Comparison of ENCODE assay signal across 29 cellular contexts in the genomic region with DNA sequence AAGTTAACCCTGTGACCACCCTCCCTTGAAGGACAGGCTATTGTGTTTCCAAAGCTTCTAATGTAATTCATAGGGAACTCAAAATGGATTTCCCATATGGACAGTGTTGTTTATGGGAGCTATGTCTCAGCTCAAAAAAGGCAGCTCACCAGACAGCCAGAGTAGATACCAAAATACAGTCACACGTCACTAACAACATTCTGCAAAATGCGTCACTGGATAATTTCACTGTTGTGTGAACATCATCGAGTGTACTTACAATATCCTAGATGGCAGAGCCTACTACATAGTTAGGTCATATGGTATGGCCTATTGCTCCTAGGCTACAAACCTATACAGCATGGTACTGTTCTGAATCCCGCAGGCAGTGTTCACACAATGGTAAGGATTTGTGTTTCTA.
"Had no signal": no experiment of that assay in that cellular context is flagged by ENCODE, and none has a peak within 500 bp of the region (broad histone marks: within the 10 kb centered on the region; RNA-seq: fewer than 3 reads in every experiment).

No MANE protein-coding gene starts in this region.

- H3K4me1 ChIP-seq: neural progenitor cell, parathyroid adenoma, psoas muscle, right lobe of liver, testis, tibial artery had no signal

- H3K4me3 ChIP-seq: neural progenitor cell, ovary, psoas muscle, right lobe of liver, sigmoid colon, suprapubic skin, testis, tibial artery, transverse colon, upper lobe of right lung, vagina had no signal

- H3K27ac Mint-ChIP-seq: naive thymus-derived CD4-positive, alpha-beta T cell; natural killer cell; nephron; neural progenitor cell; progenitor cell of endocrine pancreas; stimulated activated memory B cell treated with anti-CD40 and anti-IgM and Interleukin-4, amounts not matched to agents 10 μg/mL and 1 μg/mL and 100 μg/mL, for 72 hours; type B pancreatic cell had no signal

- H3K4me3 Mint-ChIP-seq: naive thymus-derived CD4-positive, alpha-beta T cell; natural killer cell; nephron; neural progenitor cell; stimulated activated memory B cell treated with anti-CD40 and anti-IgM and Interleukin-4, amounts not matched to agents 10 μg/mL and 1 μg/mL and 100 μg/mL, for 72 hours; stimulated activated naive CD8-positive, alpha-beta T cell treated with anti-CD3 and anti-CD28 coated beads, Interleukin-15, amount 100 ng/mL, for 72 hours; type B pancreatic cell had no signal

- FAIRE-seq: small intestine had no signal

- H2AFZ ChIP-seq: neural progenitor cell, parathyroid adenoma had no signal

- H3K36me3 Mint-ChIP-seq: natural killer cell had no signal

- H3K9ac ChIP-seq: neural progenitor cell, parathyroid adenoma had no signal

- H3K27me3 ChIP-seq: neural progenitor cell, ovary, right lobe of liver, sigmoid colon, suprapubic skin, testis, tibial artery, transverse colon, upper lobe of right lung, vagina had no signal

- DNase-seq: naive thymus-derived CD4-positive, alpha-beta T cell; natural killer cell; occipital lobe; ovary; posterior cingulate gyrus; psoas muscle; right cardiac atrium; right lobe of liver; sigmoid colon; small intestine; stimulated activated CD4-positive, alpha-beta T cell treated with anti-CD3 and anti-CD28 coated beads, Interleukin-15, amount 100 ng/mL, for 24 hours; stimulated activated CD4-positive, alpha-beta T cell treated with anti-CD3 and anti-CD28 coated beads, Interleukin-2, amount 100 ng/mL, for 24 hours; stimulated activated CD4-positive, alpha-beta T cell treated with anti-CD3 and anti-CD28 coated beads, Interleukin-2, amount 100 ng/mL, for 48 hours; stimulated activated CD4-positive, alpha-beta T cell treated with anti-CD3 and anti-CD28 coated beads, Interleukin-4, amount 100 ng/mL, for 24 hours; stimulated activated naive CD4-positive, alpha-beta T cell; stimulated activated naive CD8-positive, alpha-beta T cell treated with anti-CD3 and anti-CD28 coated beads, Interleukin-15, amount 100 ng/mL, for 72 hours; stimulated activated naive CD8-positive, alpha-beta T cell treated with anti-CD3 and anti-CD28 coated beads, Interleukin-15, Interleukin-2, amounts not matched to agents 100 U/mL and 50 U/mL, for 24 hours; testis; tibial artery; transverse colon; upper lobe of right lung had no signal

- H3K9me3 ChIP-seq: ovary, psoas muscle, right lobe of liver, suprapubic skin, testis, tibial artery, transverse colon, upper lobe of right lung, vagina had no signal

- H3K27me3 Mint-ChIP-seq: progenitor cell of endocrine pancreas; stimulated activated memory B cell treated with anti-CD40 and anti-IgM and Interleukin-4, amounts not matched to agents 10 μg/mL and 1 μg/mL and 100 μg/mL, for 72 hours; type B pancreatic cell had no signal

- H3K4me2 ChIP-seq: neural progenitor cell had no signal

- H3K9me3 Mint-ChIP-seq: natural killer cell; neural progenitor cell; stimulated activated memory B cell treated with anti-CD40 and anti-IgM and Interleukin-4, amounts not matched to agents 10 μg/mL and 1 μg/mL and 100 μg/mL, for 72 hours; type B pancreatic cell had no signal

- ATAC-seq: naive thymus-derived CD4-positive, alpha-beta T cell; natural killer cell; psoas muscle; right cardiac atrium; right lobe of liver; stimulated activated memory B cell treated with anti-CD40 and anti-IgM and Interleukin-4, amounts not matched to agents 10 μg/mL and 1 μg/mL and 100 μg/mL, for 72 hours; stimulated activated naive CD8-positive, alpha-beta T cell treated with anti-CD3 and anti-CD28 coated beads, Interleukin-15, amount 100 ng/mL, for 72 hours; stimulated activated naive CD8-positive, alpha-beta T cell treated with anti-CD3 and anti-CD28 coated beads, Interleukin-15, Interleukin-2, amounts not matched to agents 100 U/mL and 50 U/mL, for 24 hours; upper lobe of right lung had no signal

- H3K4me1 Mint-ChIP-seq: natural killer cell; stimulated activated memory B cell treated with anti-CD40 and anti-IgM and Interleukin-4, amounts not matched to agents 10 μg/mL and 1 μg/mL and 100 μg/mL, for 72 hours had no signal

- H3K27ac ChIP-seq: neural progenitor cell, ovary, parathyroid adenoma, psoas muscle, right lobe of liver, sigmoid colon, suprapubic skin, testis, tibial artery, transverse colon, upper lobe of right lung, vagina had no signal

- H3K36me3 ChIP-seq: neural progenitor cell, ovary, right lobe of liver, transverse colon, upper lobe of right lung, vagina had no signal
